ENCODE assay signal across 1 cellular context in the genomic region with DNA sequence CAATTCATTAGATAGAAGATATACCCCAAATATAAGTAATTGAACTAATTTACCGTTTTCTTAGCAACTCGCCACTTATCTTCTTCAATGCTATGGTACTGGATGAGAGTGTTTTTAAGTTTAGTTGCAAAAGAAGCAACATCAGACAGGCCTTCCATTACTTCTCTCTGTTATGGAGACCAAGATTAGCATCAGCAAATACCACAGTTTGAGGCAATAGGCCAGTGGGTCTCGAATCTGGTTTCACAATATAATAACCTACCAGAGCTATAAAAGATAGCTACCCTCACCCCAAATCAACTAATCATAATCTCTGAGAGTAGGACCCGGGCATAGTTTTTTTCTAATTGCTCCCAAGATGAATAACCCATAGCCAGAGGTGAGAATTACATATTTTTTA.
TF ChIP-seq lines count a peak whose summit lies in the region.

No MANE protein-coding gene starts in this region.

TF ChIP-seq in GM12878, 131 proteins besides CTCF, POLR2A, EP300 and RAD21 (continued from another document):
- TF ChIP-seq ZBTB40 (IDR thresholded peaks at IDR 0.05; ENCODE audit: borderline replicate concordance) (no peak), EED (IDR thresholded peaks at IDR 0.05; ENCODE audit: low read depth) (no peak), SIN3A (IDR thresholded peaks at IDR 0.05; ENCODE audit: low read depth, low read length) (no peak), ZBED1 (IDR thresholded peaks at IDR 0.05; ENCODE audit: borderline replicate concordance) (no peak), HDGF (IDR thresholded peaks at IDR 0.05) (no peak), KAT2A (conservative IDR thresholded peaks at IDR 0.05; ENCODE audit: control insufficient read depth, low read depth, low read length) (no peak), SREBF1 (IDR thresholded peaks at IDR 0.05; ENCODE audit: low read length) (no peak), RELA (IDR thresholded peaks at IDR 0.05; ENCODE audit: borderline replicate concordance, partially characterized antibody) (no peak), NBN (IDR thresholded peaks at IDR 0.05) (no peak)
- TF ChIP-seq, protein P1, sequence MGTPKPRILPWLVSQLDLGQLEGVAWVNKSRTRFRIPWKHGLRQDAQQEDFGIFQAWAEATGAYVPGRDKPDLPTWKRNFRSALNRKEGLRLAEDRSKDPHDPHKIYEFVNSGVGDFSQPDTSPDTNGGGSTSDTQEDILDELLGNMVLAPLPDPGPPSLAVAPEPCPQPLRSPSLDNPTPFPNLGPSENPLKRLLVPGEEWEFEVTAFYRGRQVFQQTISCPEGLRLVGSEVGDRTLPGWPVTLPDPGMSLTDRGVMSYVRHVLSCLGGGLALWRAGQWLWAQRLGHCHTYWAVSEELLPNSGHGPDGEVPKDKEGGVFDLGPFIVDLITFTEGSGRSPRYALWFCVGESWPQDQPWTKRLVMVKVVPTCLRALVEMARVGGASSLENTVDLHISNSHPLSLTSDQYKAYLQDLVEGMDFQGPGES (IDR thresholded peaks at IDR 0.05) = no peak
- TF ChIP-seq, protein P2, sequence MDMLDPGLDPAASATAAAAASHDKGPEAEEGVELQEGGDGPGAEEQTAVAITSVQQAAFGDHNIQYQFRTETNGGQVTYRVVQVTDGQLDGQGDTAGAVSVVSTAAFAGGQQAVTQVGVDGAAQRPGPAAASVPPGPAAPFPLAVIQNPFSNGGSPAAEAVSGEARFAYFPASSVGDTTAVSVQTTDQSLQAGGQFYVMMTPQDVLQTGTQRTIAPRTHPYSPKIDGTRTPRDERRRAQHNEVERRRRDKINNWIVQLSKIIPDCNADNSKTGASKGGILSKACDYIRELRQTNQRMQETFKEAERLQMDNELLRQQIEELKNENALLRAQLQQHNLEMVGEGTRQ (IDR thresholded peaks at IDR 0.05; ENCODE audit: borderline replicate concordance, low read depth, low read length) = no peak
- TF ChIP-seq, protein P3, sequence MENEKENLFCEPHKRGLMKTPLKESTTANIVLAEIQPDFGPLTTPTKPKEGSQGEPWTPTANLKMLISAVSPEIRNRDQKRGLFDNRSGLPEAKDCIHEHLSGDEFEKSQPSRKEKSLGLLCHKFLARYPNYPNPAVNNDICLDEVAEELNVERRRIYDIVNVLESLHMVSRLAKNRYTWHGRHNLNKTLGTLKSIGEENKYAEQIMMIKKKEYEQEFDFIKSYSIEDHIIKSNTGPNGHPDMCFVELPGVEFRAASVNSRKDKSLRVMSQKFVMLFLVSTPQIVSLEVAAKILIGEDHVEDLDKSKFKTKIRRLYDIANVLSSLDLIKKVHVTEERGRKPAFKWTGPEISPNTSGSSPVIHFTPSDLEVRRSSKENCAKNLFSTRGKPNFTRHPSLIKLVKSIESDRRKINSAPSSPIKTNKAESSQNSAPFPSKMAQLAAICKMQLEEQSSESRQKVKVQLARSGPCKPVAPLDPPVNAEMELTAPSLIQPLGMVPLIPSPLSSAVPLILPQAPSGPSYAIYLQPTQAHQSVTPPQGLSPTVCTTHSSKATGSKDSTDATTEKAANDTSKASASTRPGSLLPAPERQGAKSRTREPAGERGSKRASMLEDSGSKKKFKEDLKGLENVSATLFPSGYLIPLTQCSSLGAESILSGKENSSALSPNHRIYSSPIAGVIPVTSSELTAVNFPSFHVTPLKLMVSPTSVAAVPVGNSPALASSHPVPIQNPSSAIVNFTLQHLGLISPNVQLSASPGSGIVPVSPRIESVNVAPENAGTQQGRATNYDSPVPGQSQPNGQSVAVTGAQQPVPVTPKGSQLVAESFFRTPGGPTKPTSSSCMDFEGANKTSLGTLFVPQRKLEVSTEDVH (IDR thresholded peaks at IDR 0.05; ENCODE audit: low read depth, partially characterized antibody) = no peak
